In genomic region chr3:98733778-98734281, GRCh38 we compare ENCODE assay signal across 8 cellular contexts. TPM values are rescaled to one million over a fixed set of nuclear protein-coding genes. Genes with fewer than 3 reads are reported as not detected.
A peak's percentile ranks its signal among the peaks of the same experiment; 100 is the strongest.
DNase-seq lines count a peak whose midpoint lies in the region; ATAC-seq and TF ChIP-seq lines count a peak whose summit lies in the region.

No MANE protein-coding gene starts in this region.

- WGBS in spleen, 5 donors, result 2 to 5% (median 4%) methylated on average over 16 of the region's 16 CpGs

- H3K27me3 ChIP-seq in iPS-18a (ENCODE audit: control insufficient read depth, insufficient read depth, low read length) (peaks cover 39% of the 10 kb centered on the region), spleen (replicated peaks in 1 of 7) (peaks cover 0 to 63% (median 23%) of the 10 kb centered on the region in 7 donors)

- H3K4me1 ChIP-seq in iPS-18a (ENCODE audit: control insufficient read depth, low read depth, low read length) (peaks cover 10% of the 10 kb centered on the region), spleen (peaks cover 9 to 33% (median 26%) of the 10 kb centered on the region in 6 donors)

- H3K27ac ChIP-seq in iPS-18a (ENCODE audit: low read length), result no peak overlapping the region
- H3K27ac ChIP-seq in spleen, result no peak overlapping the region

- H3K27me3 Mint-ChIP-seq in activated naive CD8-positive, alpha-beta T cell treated with anti-CD3 and anti-CD28 coated beads, Interleukin-2, amount 50 U/mL, for 24 hours, result peaks cover 53% of the 10 kb centered on the region

- H3K9ac ChIP-seq in iPS-18a (ENCODE audit: low read length), result peak overlapping the region; percentile 76

- no peaks in the 10 kb centered on the region for H3K36me3 Mint-ChIP-seq in activated naive CD8-positive, alpha-beta T cell treated with anti-CD3 and anti-CD28 coated beads, Interleukin-2, amount 50 U/mL, for 24 hours (ENCODE audit: low read depth)

- peaks cover 23% of the 10 kb centered on the region for H3K4me1 Mint-ChIP-seq in activated naive CD8-positive, alpha-beta T cell treated with anti-CD3 and anti-CD28 coated beads, Interleukin-2, amount 50 U/mL, for 24 hours

- no peak for TF ChIP-seq POLR2A in spleen (IDR thresholded peaks at IDR 0.05)

- ATAC-seq in HG03175 (IDR thresholded peaks at IDR 0.05; ENCODE audit: unreplicated experiment), result peak; percentile 30
- ATAC-seq in activated naive CD8-positive, alpha-beta T cell treated with anti-CD3 and anti-CD28 coated beads, Interleukin-2, amount 50 U/mL, for 24 hours, result no peak
- ATAC-seq in HG03135 (IDR thresholded peaks at IDR 0.05; ENCODE audit: unreplicated experiment), result no peak

- TF ChIP-seq CTCF in GM12865 (IDR thresholded peaks at IDR 0.05; ENCODE audit: insufficient read depth, low read depth, low read length, missing control alignments) (no peak), spleen (IDR thresholded peaks at IDR 0.05 in 8 of 11, conservative IDR thresholded peaks at IDR 0.05 in 3 of 11) (no peak)

- H3K9me3 Mint-ChIP-seq in activated naive CD8-positive, alpha-beta T cell treated with anti-CD3 and anti-CD28 coated beads, Interleukin-2, amount 50 U/mL, for 24 hours, result no peaks in the 10 kb centered on the region

- DNase-seq in GM12865 (ENCODE audit: low read depth) (peak; percentile 68), spleen (no peak), OCI-M1 (lab: John Stamatoyannopoulos, UW) (no peak), NCI-H446 treated with DMSO at 0.1 percent for 48 hours (lab: John Stamatoyannopoulos, UW) (no peak)
- no peak for DNase-seq in activated naive CD8-positive, alpha-beta T cell treated with anti-CD3 and anti-CD28 coated beads, Interleukin-2, amount 50 U/mL, for 24 hours

- H3K9me3 ChIP-seq in iPS-18a (ENCODE audit: control insufficient read depth, low read depth, low read length) (no peaks in the 10 kb centered on the region), spleen (no peaks in the 10 kb centered on the region)

- H3K4me3 Mint-ChIP-seq in activated naive CD8-positive, alpha-beta T cell treated with anti-CD3 and anti-CD28 coated beads, Interleukin-2, amount 50 U/mL, for 24 hours, result peak overlapping the region; percentile 77

- H3K4me3 ChIP-seq in GM12865 (ENCODE audit: low read depth, low read length) (peak overlapping the region; percentile 73), iPS-18a (ENCODE audit: low read length) (peak overlapping the region; percentile 86), spleen (peak overlapping the region in 7 of 8 donors; percentile 41 to 76 (median 60))

- H3K27ac Mint-ChIP-seq in activated naive CD8-positive, alpha-beta T cell treated with anti-CD3 and anti-CD28 coated beads, Interleukin-2, amount 50 U/mL, for 24 hours, result no peak overlapping the region

- H3K36me3 ChIP-seq in iPS-18a (ENCODE audit: control insufficient read depth, low read depth, low read length), result no peaks in the 10 kb centered on the region
- no peaks in the 10 kb centered on the region for H3K36me3 ChIP-seq in spleen

- intact Hi-C loops in spleen (cut with DNase I; ENCODE audit: low total_unique reads), result no loop called here

RNA-seq across cellular contexts. Expression of gene ST3GAL6, which starts 29.3 kb away (rescaled TPM):
- 10 to 100 TPM in 3 of 7 donors, 1 to 10 TPM in 4; 6.9 to 16.8 (median 9.9) TPM for total RNA-seq in spleen
- polyA plus RNA-seq in spleen, result 1 to 10 TPM; 2.5 to 7.2 (median 5.4) TPM
